ENCODE assay signal across 18 cellular contexts in genomic region chr12:5507536-5507935, GRCh38.
DNase-seq lines count a peak whose midpoint lies in the region; ATAC-seq, FAIRE-seq and TF ChIP-seq lines count a peak whose summit lies in the region.
"Had no signal": no experiment of that assay in that cellular context is flagged by ENCODE, and none has a peak within 500 bp of the region (broad histone marks: within the 10 kb centered on the region; RNA-seq: fewer than 3 reads in every experiment).

No MANE protein-coding gene starts in this region.

- CTCF ChIA-PET in activated naive CD4-positive, alpha-beta T cell treated with anti-CD3 and anti-CD28 coated beads for 36 hours (lab: Charles Lee): interaction anchor here (0.7 kb wide), 1 partner anchor 669 kb away, joined by 3 read pairs; no protein-coding TSS in a partner anchor

- H3K4me3 Mint-ChIP-seq in activated naive CD4-positive, alpha-beta T cell treated with anti-CD3 and anti-CD28 coated beads, Interleukin-2, amount 50 U/mL, for 24 hours: no peak overlapping the region
- no peak overlapping the region for H3K4me3 Mint-ChIP-seq in activated naive CD4-positive, alpha-beta T cell treated with anti-CD3 and anti-CD28 coated beads for 36 hours
- H3K4me3 Mint-ChIP-seq in endodermal cell: no peak overlapping the region
- no peak overlapping the region for H3K4me3 Mint-ChIP-seq in progenitor cell of endocrine pancreas (ENCODE audit: low read depth)
- H3K4me3 Mint-ChIP-seq: CD4-positive, alpha-beta T cell had no signal

- no peak overlapping the region for H3K9ac ChIP-seq in endodermal cell (ENCODE audit: extremely low read depth, low read length, poor library complexity, severe bottlenecking)

- WGBS in endodermal cell (ENCODE audit: insufficient coverage in 1 of 2, insufficient read length in 1 of 2), 2 experiments: 93 to 94% methylated on average over 5 to 7 of the region's 7 CpGs

- H3K36me3 Mint-ChIP-seq in activated naive CD4-positive, alpha-beta T cell treated with anti-CD3 and anti-CD28 coated beads, Interleukin-2, amount 50 U/mL, for 24 hours: no peaks in the 10 kb centered on the region
- H3K36me3 Mint-ChIP-seq in activated naive CD4-positive, alpha-beta T cell treated with anti-CD3 and anti-CD28 coated beads for 36 hours (ENCODE audit: low read depth): no peaks in the 10 kb centered on the region
- H3K36me3 Mint-ChIP-seq in endodermal cell (ENCODE audit: low read depth) (no peaks in the 10 kb centered on the region), progenitor cell of endocrine pancreas (ENCODE audit: insufficient read depth) (no peaks in the 10 kb centered on the region)

- peak overlapping the region; percentile 8 for H3K27ac Mint-ChIP-seq in activated naive CD4-positive, alpha-beta T cell treated with anti-CD3 and anti-CD28 coated beads, Interleukin-2, amount 50 U/mL, for 24 hours
- H3K27ac Mint-ChIP-seq in activated naive CD4-positive, alpha-beta T cell treated with anti-CD3 and anti-CD28 coated beads for 36 hours: no peak overlapping the region
- H3K27ac Mint-ChIP-seq in endodermal cell: no peak overlapping the region
- no peak overlapping the region for H3K27ac Mint-ChIP-seq in progenitor cell of endocrine pancreas
- H3K27ac Mint-ChIP-seq: CD4-positive, alpha-beta T cell had no signal

- DNase-seq in activated naive CD4-positive, alpha-beta T cell treated with anti-CD3 and anti-CD28 coated beads for 36 hours: no peak
- DNase-seq in RPMI7951 (ENCODE audit: low read depth) (peak; percentile 90), endodermal cell (peak; percentile 16), progenitor cell of endocrine pancreas (ENCODE audit: low spot score, unreplicated experiment) (peak; percentile 6), H54 (ENCODE audit: insufficient read length, low spot score) (no peak)
- no peak for DNase-seq in stimulated activated naive CD8-positive, alpha-beta T cell treated with anti-CD3 and anti-CD28 coated beads, Interleukin-15, Interleukin-2, amounts not matched to agents 100 U/mL and 50 U/mL, for 24 hours
- DNase-seq: AML-193; Caco-2; CD4-positive, alpha-beta T cell; HCEC 1CT had no signal

- no peak for ATAC-seq in stimulated activated naive CD8-positive, alpha-beta T cell treated with anti-CD3 and anti-CD28 coated beads, Interleukin-15, Interleukin-2, amounts not matched to agents 100 U/mL and 50 U/mL, for 24 hours
- ATAC-seq in GM18511 (IDR thresholded peaks at IDR 0.05; ENCODE audit: unreplicated experiment): no peak
- ATAC-seq: A549 had no signal

- no peaks in the 10 kb centered on the region for H3K4me1 ChIP-seq in endodermal cell (ENCODE audit: control insufficient read depth, insufficient read depth, low read length)
- H3K4me1 ChIP-seq: A549 had no signal

- H3K27ac ChIP-seq in endodermal cell (ENCODE audit: low read depth, low read length): no peak overlapping the region
- H3K27ac ChIP-seq: 22Rv1, A549, C4-2B had no signal

- no peak for TF ChIP-seq POLR2A in H54 (IDR thresholded peaks at IDR 0.05; ENCODE audit: low read depth, low read length)

- no peaks in the 10 kb centered on the region for H3K9me3 Mint-ChIP-seq in activated naive CD4-positive, alpha-beta T cell treated with anti-CD3 and anti-CD28 coated beads, Interleukin-2, amount 50 U/mL, for 24 hours
- no peaks in the 10 kb centered on the region for H3K9me3 Mint-ChIP-seq in activated naive CD4-positive, alpha-beta T cell treated with anti-CD3 and anti-CD28 coated beads for 36 hours
- H3K9me3 Mint-ChIP-seq in endodermal cell (no peaks in the 10 kb centered on the region), progenitor cell of endocrine pancreas (ENCODE audit: low read depth) (no peaks in the 10 kb centered on the region)
- H3K9me3 Mint-ChIP-seq: CD4-positive, alpha-beta T cell had no signal

- peaks cover 4% of the 10 kb centered on the region for H3K27me3 ChIP-seq in endodermal cell (ENCODE audit: control insufficient read depth, insufficient read depth, low read length, poor library complexity, severe bottlenecking)

- no peaks in the 10 kb centered on the region for H3K36me3 ChIP-seq in endodermal cell (ENCODE audit: control insufficient read depth, insufficient read depth, low read length)

- intact Hi-C loops in activated naive CD4-positive, alpha-beta T cell treated with anti-CD3 and anti-CD28 coated beads for 36 hours (cut with micrococcal nuclease): no loop called here

- no peak overlapping the region for H3K4me3 ChIP-seq in endodermal cell (ENCODE audit: low read length)
- H3K4me3 ChIP-seq: A549 had no signal

- no peaks in the 10 kb centered on the region for H3K4me1 Mint-ChIP-seq in activated naive CD4-positive, alpha-beta T cell treated with anti-CD3 and anti-CD28 coated beads, Interleukin-2, amount 50 U/mL, for 24 hours
- H3K4me1 Mint-ChIP-seq in activated naive CD4-positive, alpha-beta T cell treated with anti-CD3 and anti-CD28 coated beads for 36 hours (ENCODE audit: low read depth): no peaks in the 10 kb centered on the region
- H3K4me1 Mint-ChIP-seq in endodermal cell (peaks cover 15% of the 10 kb centered on the region), progenitor cell of endocrine pancreas (ENCODE audit: low read depth) (peaks cover 5% of the 10 kb centered on the region)

- no peak for FAIRE-seq in H54 (lab: Jason Lieb, UNC)
- FAIRE-seq: A549, D721Med, G401.6, GM12891 had no signal

- H3K9me3 ChIP-seq in endodermal cell (ENCODE audit: control insufficient read depth, low read length): no peaks in the 10 kb centered on the region
- H3K9me3 ChIP-seq: A549, Caco-2 had no signal

- peaks cover 8% of the 10 kb centered on the region for H3K27me3 Mint-ChIP-seq in activated naive CD4-positive, alpha-beta T cell treated with anti-CD3 and anti-CD28 coated beads, Interleukin-2, amount 50 U/mL, for 24 hours
- H3K27me3 Mint-ChIP-seq in activated naive CD4-positive, alpha-beta T cell treated with anti-CD3 and anti-CD28 coated beads for 36 hours (ENCODE audit: low read depth): peaks cover 7% of the 10 kb centered on the region
- H3K27me3 Mint-ChIP-seq in endodermal cell (ENCODE audit: insufficient read depth): peaks cover 11% of the 10 kb centered on the region
- peaks cover 57% of the 10 kb centered on the region for H3K27me3 Mint-ChIP-seq in progenitor cell of endocrine pancreas

- TF ChIP-seq CTCF in endodermal cell (conservative IDR thresholded peaks at IDR 0.05) (no peak), progenitor cell of endocrine pancreas (IDR thresholded peaks at IDR 0.05; ENCODE audit: unreplicated experiment) (no peak)

Comparison
In these comparisons a context has a peak if more than half of its experiments do, and no peak if none do; other contexts are left out.
1. DNase-seq: peak in RPMI7951 (single experiment), endodermal cell (single experiment) and progenitor cell of endocrine pancreas (single experiment); none in activated naive CD4-positive, alpha-beta T cell treated with anti-CD3 and anti-CD28 coated beads for 36 hours (single experiment), stimulated activated naive CD8-positive, alpha-beta T cell treated with anti-CD3 and anti-CD28 coated beads, Interleukin-15, Interleukin-2, amounts not matched to agents 100 U/mL and 50 U/mL, for 24 hours (single experiment) and H54 (single experiment).